1 cellular context compared by ENCODE assay signal in genomic region chr22:39467390-39467901, GRCh38.
TF ChIP-seq lines count a peak whose summit lies in the region.

No MANE protein-coding gene starts in this region.

TF ChIP-seq in GM12878, 131 proteins besides CTCF, POLR2A, EP300 and RAD21:
- TF ChIP-seq SRF (IDR thresholded peaks at IDR 0.05; ENCODE audit: low read depth in 2 of 2, low read length in 2 of 2) (no peak), ZNF687 (IDR thresholded peaks at IDR 0.05) (no peak), WRNIP1 (IDR thresholded peaks at IDR 0.05; ENCODE audit: borderline replicate concordance, low read depth, low read length) (no peak), MTA3 (IDR thresholded peaks at IDR 0.05; ENCODE audit: borderline replicate concordance, low read length) (no peak), SMARCA5 (IDR thresholded peaks at IDR 0.05) (no peak), ESRRA (IDR thresholded peaks at IDR 0.05; ENCODE audit: low read length) (no peak)
